Comparison of ENCODE assay signal across 8 cellular contexts in the genomic region with DNA sequence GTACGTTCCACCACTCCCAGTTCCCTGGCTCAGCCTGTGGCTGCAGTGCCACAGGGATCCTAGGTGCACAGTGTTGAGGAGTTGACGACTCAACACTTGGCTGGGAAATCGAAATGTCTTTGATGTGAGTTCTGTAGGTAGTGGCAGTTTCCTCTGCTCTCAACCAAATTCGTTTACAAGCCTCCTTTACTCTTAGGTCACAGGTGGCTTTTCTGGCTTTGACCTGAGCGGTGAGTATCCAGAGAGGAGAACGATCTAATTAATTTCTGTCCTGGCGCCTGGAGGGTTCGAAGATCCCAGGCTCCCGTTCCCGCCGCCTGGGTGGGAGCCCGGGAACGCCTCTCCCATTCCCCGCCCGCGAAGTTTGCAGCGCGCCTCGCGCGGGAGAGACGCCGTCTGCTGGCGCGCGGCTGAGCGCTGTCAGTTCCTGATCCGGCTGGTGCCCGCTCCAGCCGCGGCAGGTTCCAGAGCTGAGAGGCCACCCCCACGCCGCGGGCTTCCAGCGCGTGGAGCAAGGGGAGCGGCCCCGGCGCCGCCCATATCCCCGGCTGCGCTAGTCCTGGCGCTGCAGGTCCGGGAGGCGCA. TPM values are rescaled to one million over a fixed set of nuclear protein-coding genes. Genes with fewer than 3 reads are reported as not detected.
DNase-seq lines count a peak whose midpoint lies in the region; TF ChIP-seq lines count a peak whose summit lies in the region.

A gene with protein sequence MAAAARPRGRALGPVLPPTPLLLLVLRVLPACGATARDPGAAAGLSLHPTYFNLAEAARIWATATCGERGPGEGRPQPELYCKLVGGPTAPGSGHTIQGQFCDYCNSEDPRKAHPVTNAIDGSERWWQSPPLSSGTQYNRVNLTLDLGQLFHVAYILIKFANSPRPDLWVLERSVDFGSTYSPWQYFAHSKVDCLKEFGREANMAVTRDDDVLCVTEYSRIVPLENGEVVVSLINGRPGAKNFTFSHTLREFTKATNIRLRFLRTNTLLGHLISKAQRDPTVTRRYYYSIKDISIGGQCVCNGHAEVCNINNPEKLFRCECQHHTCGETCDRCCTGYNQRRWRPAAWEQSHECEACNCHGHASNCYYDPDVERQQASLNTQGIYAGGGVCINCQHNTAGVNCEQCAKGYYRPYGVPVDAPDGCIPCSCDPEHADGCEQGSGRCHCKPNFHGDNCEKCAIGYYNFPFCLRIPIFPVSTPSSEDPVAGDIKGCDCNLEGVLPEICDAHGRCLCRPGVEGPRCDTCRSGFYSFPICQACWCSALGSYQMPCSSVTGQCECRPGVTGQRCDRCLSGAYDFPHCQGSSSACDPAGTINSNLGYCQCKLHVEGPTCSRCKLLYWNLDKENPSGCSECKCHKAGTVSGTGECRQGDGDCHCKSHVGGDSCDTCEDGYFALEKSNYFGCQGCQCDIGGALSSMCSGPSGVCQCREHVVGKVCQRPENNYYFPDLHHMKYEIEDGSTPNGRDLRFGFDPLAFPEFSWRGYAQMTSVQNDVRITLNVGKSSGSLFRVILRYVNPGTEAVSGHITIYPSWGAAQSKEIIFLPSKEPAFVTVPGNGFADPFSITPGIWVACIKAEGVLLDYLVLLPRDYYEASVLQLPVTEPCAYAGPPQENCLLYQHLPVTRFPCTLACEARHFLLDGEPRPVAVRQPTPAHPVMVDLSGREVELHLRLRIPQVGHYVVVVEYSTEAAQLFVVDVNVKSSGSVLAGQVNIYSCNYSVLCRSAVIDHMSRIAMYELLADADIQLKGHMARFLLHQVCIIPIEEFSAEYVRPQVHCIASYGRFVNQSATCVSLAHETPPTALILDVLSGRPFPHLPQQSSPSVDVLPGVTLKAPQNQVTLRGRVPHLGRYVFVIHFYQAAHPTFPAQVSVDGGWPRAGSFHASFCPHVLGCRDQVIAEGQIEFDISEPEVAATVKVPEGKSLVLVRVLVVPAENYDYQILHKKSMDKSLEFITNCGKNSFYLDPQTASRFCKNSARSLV (N-terminal part only) (plus strand): TSS at position 423 of the 585 bp plus-strand sequence. CDS start 231 bp downstream, outside the sequence.

- H3K18ac ChIP-seq in mesendoderm (ENCODE audit: low read length): peak within 1 kb of the TSS; percentile 64

- no peaks in the 10 kb centered on the region for H3K36me3 Mint-ChIP-seq in activated CD4-positive, alpha-beta T cell treated with anti-CD3 and anti-CD28 coated beads, Interleukin-2, amount 10 ng/mL, durations not matched to agents 24 days and 14 days (ENCODE audit: low read depth)

- peak; percentile 20 for TF ChIP-seq CTCF in GM13977 (IDR thresholded peaks at IDR 0.05; ENCODE audit: extremely low read depth, insufficient read depth, missing control alignments)

- H3K27me3 ChIP-seq in endocrine pancreas (ENCODE audit: control insufficient read depth, insufficient read depth, low read length): peaks cover 4% of the 10 kb centered on the region
- H3K27me3 ChIP-seq in mesendoderm (ENCODE audit: insufficient read depth, low read length, poor library complexity): peaks cover 17% of the 10 kb centered on the region

- no peak within 1 kb of the TSS for H3K27ac ChIP-seq in mesendoderm (ENCODE audit: low read depth, low read length)

- peak; percentile 38 for DNase-seq in GM13977 (ENCODE audit: low spot score)
- DNase-seq in NCI-H1048 (lab: John Stamatoyannopoulos, UW): peak; percentile 56
- DNase-seq in activated CD4-positive, alpha-beta T cell treated with anti-CD3 and anti-CD28 coated beads, Interleukin-2, amount 10 ng/mL, durations not matched to agents 24 days and 14 days: peak; percentile 78
- DNase-seq in mesendoderm: peak; percentile 37
- peak; percentile 51 for DNase-seq in stromal cell of bone marrow (ENCODE audit: low read depth)
- DNase-seq in DMS153 treated with DMSO at 0.1 percent for 48 hours (lab: John Stamatoyannopoulos, UW; ENCODE audit: unreplicated experiment): no peak
- no peak for DNase-seq in effector CD8-positive, alpha-beta T cell (lab: John Stamatoyannopoulos, UW)

- H2AK5ac ChIP-seq in mesendoderm (ENCODE audit: low read length): no peak within 1 kb of the TSS

- H3K9me3 ChIP-seq in endocrine pancreas (ENCODE audit: control insufficient read depth, low read length): no peaks in the 10 kb centered on the region

- peaks cover 60% of the 10 kb centered on the region for H3K27me3 Mint-ChIP-seq in activated CD4-positive, alpha-beta T cell treated with anti-CD3 and anti-CD28 coated beads, Interleukin-2, amount 10 ng/mL, durations not matched to agents 24 days and 14 days

- no peak within 1 kb of the TSS for H4K8ac ChIP-seq in mesendoderm (ENCODE audit: low read depth, low read length)

- H3K27ac Mint-ChIP-seq in activated CD4-positive, alpha-beta T cell treated with anti-CD3 and anti-CD28 coated beads, Interleukin-2, amount 10 ng/mL, durations not matched to agents 24 days and 14 days: no peak within 1 kb of the TSS

- peaks cover 7% of the 10 kb centered on the region for H3K4me1 Mint-ChIP-seq in activated CD4-positive, alpha-beta T cell treated with anti-CD3 and anti-CD28 coated beads, Interleukin-2, amount 10 ng/mL, durations not matched to agents 24 days and 14 days

- H3K9me3 Mint-ChIP-seq in activated CD4-positive, alpha-beta T cell treated with anti-CD3 and anti-CD28 coated beads, Interleukin-2, amount 10 ng/mL, durations not matched to agents 24 days and 14 days: no peaks in the 10 kb centered on the region

- no peak within 1 kb of the TSS for H2BK5ac ChIP-seq in mesendoderm (ENCODE audit: low read length)

- H3K23ac ChIP-seq in mesendoderm (ENCODE audit: low read length): no peak within 1 kb of the TSS

- intact Hi-C loops in activated CD4-positive, alpha-beta T cell treated with anti-CD3 and anti-CD28 coated beads, Interleukin-2, amount 10 ng/mL, durations not matched to agents 24 days and 14 days (cut with micrococcal nuclease): no loop called here

- H2BK120ac ChIP-seq in mesendoderm (ENCODE audit: low read depth, low read length): no peak within 1 kb of the TSS

- H3K4me3 ChIP-seq in endocrine pancreas (ENCODE audit: control insufficient read depth, insufficient read depth, low read length): peak within 1 kb of the TSS; percentile 43
- no peak within 1 kb of the TSS for H3K4me3 ChIP-seq in mesendoderm (ENCODE audit: low read length)

- in situ Hi-C loops in GM13977 (cut with MboI; ENCODE audit: low pct_unique_long_range_greater_than_20kb, low sequenced_read_pairs, unreplicated experiment): no loop called here

- H4K5ac ChIP-seq in mesendoderm (ENCODE audit: low read length): no peak within 1 kb of the TSS

- H3K4ac ChIP-seq in mesendoderm (ENCODE audit: low read depth, low read length): no peak within 1 kb of the TSS

- H3K9ac ChIP-seq in endocrine pancreas (ENCODE audit: control insufficient read depth, insufficient read depth, low read length) (no peak within 1 kb of the TSS), mesendoderm (ENCODE audit: low read length) (peak within 1 kb of the TSS; percentile 54)

- H3K56ac ChIP-seq in mesendoderm (ENCODE audit: low read length): peak within 1 kb of the TSS; percentile 60

- no peaks in the 10 kb centered on the region for H3K79me2 ChIP-seq in mesendoderm (ENCODE audit: control insufficient read depth, insufficient read depth, low read length)

- no CpG with 5 or more reads among the region's 45 CpGs for WGBS in mesendoderm (ENCODE audit: extremely low coverage, insufficient coverage, low lambda C conversion rate)

- H3K36me3 ChIP-seq in endocrine pancreas (ENCODE audit: control insufficient read depth, insufficient read depth, low read length) (no peaks in the 10 kb centered on the region), mesendoderm (ENCODE audit: control insufficient read depth, insufficient read depth, low read length) (no peaks in the 10 kb centered on the region)

- peak within 1 kb of the TSS; percentile 65 for H3K4me3 Mint-ChIP-seq in activated CD4-positive, alpha-beta T cell treated with anti-CD3 and anti-CD28 coated beads, Interleukin-2, amount 10 ng/mL, durations not matched to agents 24 days and 14 days

- H3K4me2 ChIP-seq in mesendoderm (ENCODE audit: low read length): peak within 1 kb of the TSS; percentile 77

- H2BK15ac ChIP-seq in mesendoderm (replicated peaks; ENCODE audit: low read depth): no peak within 1 kb of the TSS

- H3K4me1 ChIP-seq in endocrine pancreas (ENCODE audit: control insufficient read depth, insufficient read depth, low read length) (no peaks in the 10 kb centered on the region), mesendoderm (ENCODE audit: control insufficient read depth, low read depth, low read length) (peaks cover under 1% of the 10 kb centered on the region)

- H3K79me1 ChIP-seq in mesendoderm (ENCODE audit: low read length): no peaks in the 10 kb centered on the region

RNA-seq across cellular contexts. Expression of the gene that starts here (rescaled TPM):
- total RNA-seq in activated CD4-positive, alpha-beta T cell treated with anti-CD3 and anti-CD28 coated beads, Interleukin-2, amount 10 ng/mL, durations not matched to agents 24 days and 14 days: not detected in 2 replicates
- 0.70 TPM for polyA plus RNA-seq in mesendoderm (2013, experiment 1 of 2)
- 0.76 TPM for polyA plus RNA-seq in mesendoderm (2013, experiment 2 of 2)

Comparison
In these comparisons a context has a peak if more than half of its experiments do, and no peak if none do; other contexts are left out.
1. Peak in DNase-seq in activated CD4-positive, alpha-beta T cell treated with anti-CD3 and anti-CD28 coated beads, Interleukin-2, amount 10 ng/mL, durations not matched to agents 24 days and 14 days; RNA of the gene not detected or under 1 TPM.
2. DNase-seq: peak in GM13977 (single experiment), NCI-H1048 (single experiment), mesendoderm (single experiment) and stromal cell of bone marrow (single experiment); none in DMS153 treated with DMSO at 0.1 percent for 48 hours (single experiment) and effector CD8-positive, alpha-beta T cell (single experiment).